ENCODE assay signal across 32 cellular contexts in the genomic region with DNA sequence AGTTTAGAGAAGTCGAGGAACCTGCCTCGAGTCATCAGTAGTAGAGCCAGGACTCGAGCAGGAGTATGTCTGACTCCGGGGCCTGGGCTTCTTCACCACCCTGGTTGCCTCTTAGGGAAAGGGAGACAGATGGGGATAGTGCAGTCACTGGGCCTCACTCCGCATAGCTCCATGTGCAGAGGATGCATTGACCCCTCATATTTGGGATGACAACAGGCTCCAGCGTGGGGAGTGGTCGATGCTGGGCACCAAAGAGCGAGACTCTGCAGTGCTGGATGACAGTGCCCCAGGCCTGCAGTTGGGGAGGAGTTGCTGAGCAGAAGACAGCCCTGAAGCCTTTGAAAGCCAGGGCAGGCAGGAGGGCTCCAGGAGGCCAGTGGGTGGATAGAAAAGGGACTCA.
"Had no signal": no experiment of that assay in that cellular context is flagged by ENCODE, and none has a peak within 500 bp of the region (broad histone marks: within the 10 kb centered on the region; RNA-seq: fewer than 3 reads in every experiment).

No MANE protein-coding gene starts in this region.

- H3K9me3 Mint-ChIP-seq: activated CD4-positive, alpha-beta memory T cell treated with anti-CD3 and anti-CD28 coated beads, Interleukin-2, amount 10 ng/mL, durations not matched to agents 7 days and 5 days; activated CD4-positive, alpha-beta T cell treated with anti-CD3 and anti-CD28 coated beads, Interleukin-2, amount 10 ng/mL, durations not matched to agents 7 days and 5 days; activated T-cell treated with anti-CD3 and anti-CD28 coated beads, Interleukin-2, amount 50 U/mL, for 4 hours; activated T-helper 1 cell treated with anti-CD3 and anti-CD28 coated beads, Interleukin-12 subunit alpha, Interleukin-12 subunit beta, Interleukin-2, Interleukin-4 antibody, amounts not matched to agents 30 ng/mL and 10 ng/mL and 1 ng/mL, durations not matched to agents 14 hours and 24 hours and 36 hours; activated T-helper 2 cell treated with anti-CD3 and anti-CD28 coated beads, Interferon-gamma antibody, Interleukin-2, Interleukin-4, amounts not matched to agents 10 μg/mL and 5 μg/mL and 100 μg/mL, durations not matched to agents 14 hours and 24 hours and 36 hours; effector memory CD8-positive, alpha-beta T cell; T-helper 2 cell treated with Interferon-gamma antibody and Interleukin-4, amounts not matched to agents 5 μg/mL and 100 μg/mL, for 36 hours had no signal

- DNase-seq: activated CD4-positive, alpha-beta memory T cell treated with anti-CD3 and anti-CD28 coated beads, Interleukin-2, amount 10 ng/mL, durations not matched to agents 7 days and 5 days; activated CD4-positive, alpha-beta T cell treated with anti-CD3 and anti-CD28 coated beads for 1 hour; activated CD4-positive, alpha-beta T cell treated with anti-CD3 and anti-CD28 coated beads for 4 hours; activated CD4-positive, alpha-beta T cell treated with anti-CD3 and anti-CD28 coated beads, Interleukin-2, amount 10 ng/mL, durations not matched to agents 7 days and 5 days; activated CD4-positive, alpha-beta T cell treated with anti-CD3 and anti-CD28 coated beads, Interleukin-2, amount 50 U/mL, for 4 hours; activated CD8-positive, alpha-beta memory T cell treated with anti-CD3 and anti-CD28 coated beads, Interleukin-2, amount 50 U/mL, for 48 hours; activated gamma-delta T cell treated with Interleukin-2 at 50 U/mL for 16 hours; activated naive CD4-positive, alpha-beta T cell treated with anti-CD3 and anti-CD28 coated beads, Interleukin-2, amount 50 U/mL, for 16 hours; activated naive CD4-positive, alpha-beta T cell treated with Interleukin-2 at 50 U/mL for 16 hours; activated T-cell treated with anti-CD3 and anti-CD28 coated beads for 4 hours; activated T-cell treated with anti-CD3 and anti-CD28 coated beads, Interleukin-2, amount 50 U/mL, for 4 hours; amniotic stem cell; anterior cingulate cortex; brain microvascular endothelial cell; caudate nucleus; cortex of kidney; dermis blood vessel endothelial cell; effector CD4-positive, alpha-beta T cell; effector memory CD8-positive, alpha-beta T cell; erythroblast; foreskin keratinocyte; gastrocnemius medialis; glutamatergic neuron; heart left ventricle; T-helper 1 cell; T-helper 17 cell; T1000 had no signal

- H3K9me3 ChIP-seq: esophagus muscularis mucosa, gastrocnemius medialis, heart left ventricle had no signal

- H3K4me3 Mint-ChIP-seq: activated CD4-positive, alpha-beta memory T cell treated with anti-CD3 and anti-CD28 coated beads, Interleukin-2, amount 10 ng/mL, durations not matched to agents 7 days and 5 days; activated CD4-positive, alpha-beta T cell treated with anti-CD3 and anti-CD28 coated beads, Interleukin-2, amount 10 ng/mL, durations not matched to agents 7 days and 5 days; activated naive CD8-positive, alpha-beta T cell; activated T-cell treated with anti-CD3 and anti-CD28 coated beads, Interleukin-2, amount 50 U/mL, for 4 hours; activated T-helper 1 cell treated with anti-CD3 and anti-CD28 coated beads, Interleukin-12 subunit alpha, Interleukin-12 subunit beta, Interleukin-2, Interleukin-4 antibody, amounts not matched to agents 30 ng/mL and 10 ng/mL and 1 ng/mL, durations not matched to agents 14 hours and 24 hours and 36 hours; effector memory CD8-positive, alpha-beta T cell; T-helper 17 cell; T-helper 2 cell treated with Interferon-gamma antibody and Interleukin-4, amounts not matched to agents 5 μg/mL and 100 μg/mL, for 36 hours had no signal

- H3K36me3 Mint-ChIP-seq: activated naive CD8-positive, alpha-beta T cell had no signal

- H3K4me1 ChIP-seq: foreskin keratinocyte had no signal

- H3K36me3 ChIP-seq: brain microvascular endothelial cell, esophagus muscularis mucosa, gastrocnemius medialis, heart left ventricle had no signal

- H3K4me3 ChIP-seq: esophagus muscularis mucosa, gastrocnemius medialis, heart left ventricle had no signal

- H3K27ac ChIP-seq: brain microvascular endothelial cell, esophagus muscularis mucosa, foreskin keratinocyte, gastrocnemius medialis, heart left ventricle had no signal

- H3K27me3 ChIP-seq: brain microvascular endothelial cell, esophagus muscularis mucosa, gastrocnemius medialis, heart left ventricle had no signal

- H3K4me1 Mint-ChIP-seq: activated CD4-positive, alpha-beta memory T cell treated with anti-CD3 and anti-CD28 coated beads, Interleukin-2, amount 10 ng/mL, durations not matched to agents 7 days and 5 days; activated CD4-positive, alpha-beta T cell treated with anti-CD3 and anti-CD28 coated beads, Interleukin-2, amount 10 ng/mL, durations not matched to agents 7 days and 5 days had no signal

- H3K27me3 Mint-ChIP-seq: activated CD4-positive, alpha-beta memory T cell treated with anti-CD3 and anti-CD28 coated beads, Interleukin-2, amount 10 ng/mL, durations not matched to agents 7 days and 5 days; activated naive CD8-positive, alpha-beta T cell had no signal

- ATAC-seq: activated T-cell treated with anti-CD3 and anti-CD28 coated beads, Interleukin-2, amount 50 U/mL, for 4 hours; effector memory CD8-positive, alpha-beta T cell; foreskin keratinocyte; gastrocnemius medialis; heart left ventricle; T-helper 17 cell had no signal

- H3K27ac Mint-ChIP-seq: activated CD4-positive, alpha-beta memory T cell treated with anti-CD3 and anti-CD28 coated beads, Interleukin-2, amount 10 ng/mL, durations not matched to agents 7 days and 5 days; activated CD4-positive, alpha-beta T cell treated with anti-CD3 and anti-CD28 coated beads, Interleukin-2, amount 10 ng/mL, durations not matched to agents 7 days and 5 days; activated naive CD8-positive, alpha-beta T cell; activated T-helper 1 cell treated with anti-CD3 and anti-CD28 coated beads, Interleukin-12 subunit alpha, Interleukin-12 subunit beta, Interleukin-2, Interleukin-4 antibody, amounts not matched to agents 30 ng/mL and 10 ng/mL and 1 ng/mL, durations not matched to agents 14 hours and 24 hours and 36 hours; activated T-helper 2 cell treated with anti-CD3 and anti-CD28 coated beads, Interferon-gamma antibody, Interleukin-2, Interleukin-4, amounts not matched to agents 10 μg/mL and 5 μg/mL and 100 μg/mL, durations not matched to agents 14 hours and 24 hours and 36 hours; T-helper 17 cell; T-helper 2 cell treated with Interferon-gamma antibody and Interleukin-4, amounts not matched to agents 5 μg/mL and 100 μg/mL, for 36 hours had no signal
